8 cellular contexts compared by ENCODE assay signal in genomic region chr7:95478139-95479037, GRCh38. TPM values are rescaled to one million over a fixed set of nuclear protein-coding genes. Genes with fewer than 3 reads are reported as not detected.
DNase-seq lines count a peak whose midpoint lies in the region; ATAC-seq and TF ChIP-seq lines count a peak whose summit lies in the region.

No MANE protein-coding gene starts in this region.

- H3K4me1 ChIP-seq in colonic mucosa (no peaks in the 10 kb centered on the region), muscle layer of duodenum (ENCODE audit: control insufficient read depth in 1 of 2, insufficient read depth in 2 of 2, low read length in 2 of 2) (no peaks in the 10 kb centered on the region)

- H3K4me3 ChIP-seq in colonic mucosa = no peak overlapping the region
- peak overlapping the region; percentile 12 to 32 for H3K4me3 ChIP-seq in muscle layer of duodenum (ENCODE audit: low read depth in 1 of 2, low read length in 2 of 2)
- H3K4me3 ChIP-seq in lower leg skin (ENCODE audit: low read depth, poor library complexity, severe bottlenecking) = no peak overlapping the region

- H3K27ac ChIP-seq in colonic mucosa (no peak overlapping the region), muscle layer of duodenum (ENCODE audit: low read length) (no peak overlapping the region)

- 64 to 70% methylated on average over 19 of the region's 19 CpGs for WGBS in lower leg skin, 2 donors

- no peaks in the 10 kb centered on the region for H3K27me3 ChIP-seq in colonic mucosa
- no peaks in the 10 kb centered on the region for H3K27me3 ChIP-seq in muscle layer of duodenum (ENCODE audit: low read depth, low read length)

- no peaks in the 10 kb centered on the region for H3K36me3 ChIP-seq in colonic mucosa
- no peaks in the 10 kb centered on the region for H3K36me3 ChIP-seq in muscle layer of duodenum (ENCODE audit: control insufficient read depth in 1 of 2, insufficient read depth in 2 of 2, low read length in 2 of 2)

- DNase-seq in DMS153 (lab: John Stamatoyannopoulos, UW) (peak; percentile 67), NCI-H2196 (lab: John Stamatoyannopoulos, UW; ENCODE audit: unreplicated experiment) (peak; percentile 27), colonic mucosa (peak; percentile 51), NCI-H510A (lab: John Stamatoyannopoulos, UW) (no peak), lower leg skin (ENCODE audit: low spot score in 2 of 2) (no peak)

- TF ChIP-seq POLR2A in lower leg skin (IDR thresholded peaks at IDR 0.05) = no peak

- H3K9me3 ChIP-seq in colonic mucosa (no peaks in the 10 kb centered on the region), muscle layer of duodenum (ENCODE audit: control insufficient read depth in 1 of 2, low read length in 2 of 2) (no peaks in the 10 kb centered on the region)

- no peak overlapping the region for H3K9ac ChIP-seq in colonic mucosa (ENCODE audit: low read depth in 2 of 2, low read length in 2 of 2)

- no peak for ATAC-seq in GM19452 (IDR thresholded peaks at IDR 0.05; ENCODE audit: unreplicated experiment)
- no peak for ATAC-seq in activated CD4-positive, CD25-positive, alpha-beta regulatory T cell treated with anti-CD3 and anti-CD28 coated beads, Interleukin-2, amount 50 U/mL, for 24 hours

- TF ChIP-seq CTCF in colonic mucosa (IDR thresholded peaks at IDR 0.05) = peak; percentile 15
- no peak for TF ChIP-seq CTCF in lower leg skin (IDR thresholded peaks at IDR 0.05)

- intact Hi-C loops in colonic mucosa (cut with DNase I) = loop anchor here (10.0 kb wide), 2 partner anchors 84 to 204 kb away; partner anchors contain the start of gene PON3
- intact Hi-C loops in lower leg skin (cut with DNase I; ENCODE audit: low total_unique reads) = loop anchor here (10.0 kb wide), 1 partner anchor 1024 kb away; no protein-coding TSS in a partner anchor

RNA-seq across cellular contexts. Expression of gene ASB4, which starts 7.4 kb away (rescaled TPM):
- total RNA-seq in colonic mucosa (under 1 TPM; 0.15 to 0.32 TPM), lower leg skin (under 1 TPM in 2 of 4 donors, not detected in 2; 0.34 to 0.45 TPM)

RNA-seq across cellular contexts. Expression of gene PON2, which starts 43.6 kb away (rescaled TPM):
- 10 to 100 TPM; 89.8 to 99.4 TPM for total RNA-seq in colonic mucosa
- 100 to 1,000 TPM in 1 of 4 donors, 10 to 100 TPM in 3; 77.7 to 101 (median 86.0) TPM for total RNA-seq in lower leg skin

Comparison
In these comparisons a context has a peak if more than half of its experiments do, and no peak if none do; other contexts are left out.
1. DNase-seq: peak in DMS153 (single experiment), NCI-H2196 (single experiment) and colonic mucosa (single experiment); none in NCI-H510A (single experiment) and lower leg skin (0 of 2).
2. H3K4me3 ChIP-seq: peak in muscle layer of duodenum (2 of 2); none in colonic mucosa (single experiment) and lower leg skin (single experiment).